ENCODE assay signal across 6 cellular contexts in genomic region chr1:42814815-42815214, GRCh38. TPM values are rescaled to one million over a fixed set of nuclear protein-coding genes. Genes with fewer than 3 reads are reported as not detected.
"Had no signal": no experiment of that assay in that cellular context is flagged by ENCODE, and none has a peak within 500 bp of the region (broad histone marks: within the 10 kb centered on the region; RNA-seq: fewer than 3 reads in every experiment).

No MANE protein-coding gene starts in this region.

RNA-seq across cellular contexts. Expression of gene TMEM269, which starts 30.0 kb away (rescaled TPM):
- total RNA-seq: posterior vena cava, renal cortical epithelial cell, sigmoid colon, vagina had no signal
- polyA plus RNA-seq: naive thymus-derived CD4-positive, alpha-beta T cell; right cardiac atrium had no signal
